In genomic region chr22:30968015-30968923, GRCh38 we compare ENCODE assay signal across 8 cellular contexts. TPM values are rescaled to one million over a fixed set of nuclear protein-coding genes. Genes with fewer than 3 reads are reported as not detected.
A peak's percentile ranks its signal among the peaks of the same experiment; 100 is the strongest.
DNase-seq lines count a peak whose midpoint lies in the region; ATAC-seq, FAIRE-seq and TF ChIP-seq lines count a peak whose summit lies in the region.

MORC2 (minus strand) TSS chr22:30968774; CDS start chr22:30967889, 885 bp downstream.

- no peaks in the 10 kb centered on the region; the same call in 1 of the 2 replicates for H4K20me1 ChIP-seq in KMS-11 (ENCODE audit: insufficient read depth)

- peak within 1 kb of the TSS; percentile 85 for H3K4me3 Mint-ChIP-seq in activated T-helper 17 cell treated with anti-CD3 and anti-CD28 coated beads, Interleukin-2, amount 50 U/mL, for 72 hours

- H3K4me3 ChIP-seq in GM06990 (replicated peaks; ENCODE audit: low read depth, low read length) (peak within 1 kb of the TSS; percentile 79), KMS-11 (IDR thresholded peaks at IDR 0.05; ENCODE audit: insufficient read depth, low read depth, low read length) (no peak within 1 kb of the TSS), ovary (peak within 1 kb of the TSS; percentile 89)

- no peak for FAIRE-seq in D721Med (lab: Jason Lieb, UNC)

- H3K9ac ChIP-seq in KMS-11 = peak within 1 kb of the TSS; percentile 90

- H3K27ac ChIP-seq in KMS-11 = peak within 1 kb of the TSS; percentile 77
- H3K27ac ChIP-seq in ovary = peak within 1 kb of the TSS; percentile 85 to 88

- peaks cover 62% of the 10 kb centered on the region for H3K36me3 Mint-ChIP-seq in activated T-helper 17 cell treated with anti-CD3 and anti-CD28 coated beads, Interleukin-2, amount 50 U/mL, for 72 hours (ENCODE audit: low read depth)

- peak within 1 kb of the TSS; percentile 91 for H3K4me2 ChIP-seq in KMS-11

- no peaks in the 10 kb centered on the region for H3K27me3 Mint-ChIP-seq in activated T-helper 17 cell treated with anti-CD3 and anti-CD28 coated beads, Interleukin-2, amount 50 U/mL, for 72 hours

- H3K9me3 Mint-ChIP-seq in activated T-helper 17 cell treated with anti-CD3 and anti-CD28 coated beads, Interleukin-2, amount 50 U/mL, for 72 hours = peaks cover 13% of the 10 kb centered on the region

- H3K9me3 ChIP-seq in ovary = peaks cover 0 to 16% of the 10 kb centered on the region in 2 donors

- H2AFZ ChIP-seq in KMS-11 (ENCODE audit: low read depth) = peak within 1 kb of the TSS; percentile 60

- H3K4me1 ChIP-seq in KMS-11 (ENCODE audit: low read depth, poor library complexity, severe bottlenecking) (peaks cover 28% of the 10 kb centered on the region), ovary (ENCODE audit: insufficient read depth) (peaks cover 3% of the 10 kb centered on the region)

- 16 to 27% (median 17%) methylated on average over 30 to 53 of the region's 53 CpGs for WGBS in ovary, 3 donors

- peaks cover 54% of the 10 kb centered on the region for H3K79me2 ChIP-seq in KMS-11 (ENCODE audit: insufficient read depth, low read depth)

- TF ChIP-seq EP300 in ovary (IDR thresholded peaks at IDR 0.05) = no peak

- no peak for TF ChIP-seq CTCF in GM06990 (IDR thresholded peaks at IDR 0.05; ENCODE audit: insufficient read depth, low read length, poor library complexity, severe bottlenecking)
- TF ChIP-seq CTCF in KMS-11 (conservative IDR thresholded peaks at IDR 0.05; ENCODE audit: low read depth, low read length) = no peak
- no peak for TF ChIP-seq CTCF in ovary (IDR thresholded peaks at IDR 0.05)
- no peak for TF ChIP-seq CTCF in D721Med (IDR thresholded peaks at IDR 0.05; ENCODE audit: insufficient read depth, missing control alignments)

- peak; percentile 12 for ATAC-seq in GM21786 (IDR thresholded peaks at IDR 0.05; ENCODE audit: unreplicated experiment)
- peak; percentile 31 for ATAC-seq in activated T-helper 17 cell treated with anti-CD3 and anti-CD28 coated beads, Interleukin-2, amount 50 U/mL, for 72 hours (replicated peaks)
- ATAC-seq in Right ventricle myocardium superior (ENCODE audit: poor library complexity) = peak; percentile 54

- DNase-seq in GM06990 (ENCODE audit: extremely low read depth, insufficient read length) = no peak
- no peak for DNase-seq in Right ventricle myocardium superior
- peak in 4 of 5 donors; percentile 55 to 72 (median 66) for DNase-seq in ovary
- DNase-seq in effector CD4-positive, alpha-beta T cell = no peak
- DNase-seq in D721Med (ENCODE audit: insufficient read length, low spot score) = no peak

- H3K27ac Mint-ChIP-seq in activated T-helper 17 cell treated with anti-CD3 and anti-CD28 coated beads, Interleukin-2, amount 50 U/mL, for 72 hours = peak within 1 kb of the TSS; percentile 91

- no peak for TF ChIP-seq POLR2A in ovary (IDR thresholded peaks at IDR 0.05)

- H3K27me3 ChIP-seq in GM06990 (replicated peaks; ENCODE audit: control insufficient read depth, insufficient read depth, low read length) (no peaks in the 10 kb centered on the region), KMS-11 (ENCODE audit: insufficient read depth, low read depth) (no peaks in the 10 kb centered on the region), ovary (no peaks in the 10 kb centered on the region)

- peaks cover 30% of the 10 kb centered on the region for H3K4me1 Mint-ChIP-seq in activated T-helper 17 cell treated with anti-CD3 and anti-CD28 coated beads, Interleukin-2, amount 50 U/mL, for 72 hours

- intact Hi-C loops in Right ventricle myocardium superior (cut with DNase I) = loop anchor here (2.0 kb wide), 1 partner anchor 115 kb away; no protein-coding TSS in a partner anchor
- intact Hi-C loops in ovary (cut with DNase I) = loop anchor here (5.0 to 10.0 kb wide), 3 partner anchors 77 to 119 kb away; partner anchors contain the start of gene SMTN (in 1 of the 4)

- H3K36me3 ChIP-seq in GM06990 (ENCODE audit: control insufficient read depth, insufficient read depth, low read length) (peaks cover 8% of the 10 kb centered on the region), KMS-11 (ENCODE audit: insufficient read depth) (no peaks in the 10 kb centered on the region; the same call in 1 of the 2 replicates), ovary (no peaks in the 10 kb centered on the region)

RNA-seq across cellular contexts. Expression of gene MORC2, which starts in this region (rescaled TPM):
- total RNA-seq in activated T-helper 17 cell treated with anti-CD3 and anti-CD28 coated beads, Interleukin-2, amount 50 U/mL, for 72 hours = 10 to 100 TPM; 19.2 to 24.9 TPM
- 20.1 TPM for total RNA-seq in Right ventricle myocardium superior
- 10 to 100 TPM; 13.0 to 30.5 (median 22.3) TPM for total RNA-seq in ovary
- polyA plus RNA-seq in ovary = 10 to 100 TPM; 15.0 to 22.1 TPM

Comparison
In these comparisons a context has a peak if more than half of its experiments do, and no peak if none do; other contexts are left out.
1. DNase-seq: peak in ovary (4 of 5); none in GM06990 (single experiment), Right ventricle myocardium superior (single experiment), effector CD4-positive, alpha-beta T cell (single experiment) and D721Med (single experiment).
2. Peak in every context shown above with its lines, with median percentiles within 50 percentile points of each other: ATAC-seq.